ENCODE assay signal across 27 cellular contexts in genomic region chr4:97627785-97628184, GRCh38.
"Had no signal": no experiment of that assay in that cellular context is flagged by ENCODE, and none has a peak within 500 bp of the region (broad histone marks: within the 10 kb centered on the region; RNA-seq: fewer than 3 reads in every experiment).

No MANE protein-coding gene starts in this region.

- H3K27me3 Mint-ChIP-seq: activated CD8-positive, alpha-beta T cell treated with anti-CD3 and anti-CD28 coated beads for 36 hours; activated naive CD8-positive, alpha-beta T cell; activated T-helper 17 cell treated with anti-CD3 and anti-CD28 coated beads, Interleukin-2, amount 50 U/mL, for 72 hours; T-helper 17 cell had no signal

- H3K4me3 ChIP-seq: esophagus squamous epithelium, gastroesophageal sphincter had no signal

- DNase-seq: activated CD4-positive, alpha-beta T cell treated with anti-CD3 and anti-CD28 coated beads for 48 hours; activated CD4-positive, alpha-beta T cell treated with anti-CD3 and anti-CD28 coated beads, Interleukin-2, amount 50 U/mL, for 1 hour; activated CD4-positive, alpha-beta T cell treated with anti-CD3 and anti-CD28 coated beads, Interleukin-2, amount 50 U/mL, for 48 hours; activated CD8-positive, alpha-beta memory T cell treated with anti-CD3 and anti-CD28 coated beads for 24 hours; activated CD8-positive, alpha-beta T cell treated with anti-CD3 and anti-CD28 coated beads for 36 hours; activated effector memory CD4-positive, alpha-beta T cell treated with Interleukin-2 at 50 U/mL for 16 hours; activated gamma-delta T cell treated with Interleukin-2 at 50 U/mL for 16 hours; activated naive CD4-positive, alpha-beta T cell treated with anti-CD3 and anti-CD28 coated beads, Interleukin-2, amount 50 U/mL, for 16 hours; activated naive CD4-positive, alpha-beta T cell treated with Interleukin-2 at 50 U/mL for 16 hours; activated T-cell treated with anti-CD3 and anti-CD28 coated beads, Interleukin-2, amount 50 U/mL, for 4 hours; amniotic stem cell; anterior cingulate cortex; brain microvascular endothelial cell; caudate nucleus; cortex of kidney; dermis blood vessel endothelial cell; effector CD8-positive, alpha-beta T cell; esophagus squamous epithelium; foreskin melanocyte; T-helper 1 cell; T-helper 17 cell; T1000 had no signal

- H3K27ac Mint-ChIP-seq: activated CD8-positive, alpha-beta T cell treated with anti-CD3 and anti-CD28 coated beads for 36 hours; activated naive CD8-positive, alpha-beta T cell; activated T-helper 17 cell treated with anti-CD3 and anti-CD28 coated beads, Interleukin-2, amount 50 U/mL, for 72 hours; T-helper 17 cell; T-helper 2 cell treated with Interferon-gamma antibody and Interleukin-4, amounts not matched to agents 5 μg/mL and 100 μg/mL, for 36 hours had no signal

- H3K27ac ChIP-seq: brain microvascular endothelial cell, epithelial cell of prostate, esophagus squamous epithelium, gastroesophageal sphincter had no signal

- H3K4me1 ChIP-seq: esophagus squamous epithelium, gastroesophageal sphincter had no signal

- ATAC-seq: activated CD8-positive, alpha-beta T cell treated with anti-CD3 and anti-CD28 coated beads for 36 hours; activated T-cell treated with anti-CD3 and anti-CD28 coated beads, Interleukin-2, amount 50 U/mL, for 4 hours; activated T-helper 17 cell treated with anti-CD3 and anti-CD28 coated beads, Interleukin-2, amount 50 U/mL, for 72 hours; gastroesophageal sphincter; T-helper 17 cell had no signal

- H3K36me3 ChIP-seq: brain microvascular endothelial cell, esophagus squamous epithelium, gastroesophageal sphincter had no signal

- H3K4me1 Mint-ChIP-seq: activated T-helper 17 cell treated with anti-CD3 and anti-CD28 coated beads, Interleukin-2, amount 50 U/mL, for 72 hours; T-helper 17 cell had no signal

- H3K36me3 Mint-ChIP-seq: activated naive CD8-positive, alpha-beta T cell had no signal

- H3K4me3 Mint-ChIP-seq: activated CD8-positive, alpha-beta T cell treated with anti-CD3 and anti-CD28 coated beads for 36 hours; activated naive CD8-positive, alpha-beta T cell; activated T-cell treated with anti-CD3 and anti-CD28 coated beads, Interleukin-2, amount 50 U/mL, for 4 hours; activated T-helper 17 cell treated with anti-CD3 and anti-CD28 coated beads, Interleukin-2, amount 50 U/mL, for 72 hours; T-helper 17 cell; T-helper 2 cell treated with Interferon-gamma antibody and Interleukin-4, amounts not matched to agents 5 μg/mL and 100 μg/mL, for 36 hours had no signal

- H3K27me3 ChIP-seq: brain microvascular endothelial cell, esophagus squamous epithelium, gastroesophageal sphincter had no signal
